ENCODE assay signal across 1 cellular context in genomic region chr7:156640257-156640948, GRCh38.
TF ChIP-seq lines count a peak whose summit lies in the region.

Gene RNF32, plus strand, starts transcription at chr7:156640774. Its CDS starts 3,104 bp downstream, at chr7:156643878.

TF ChIP-seq in GM12878, 131 proteins besides CTCF, POLR2A, EP300 and RAD21 (continued from another document and continues in another):
- TF ChIP-seq, protein P1, sequence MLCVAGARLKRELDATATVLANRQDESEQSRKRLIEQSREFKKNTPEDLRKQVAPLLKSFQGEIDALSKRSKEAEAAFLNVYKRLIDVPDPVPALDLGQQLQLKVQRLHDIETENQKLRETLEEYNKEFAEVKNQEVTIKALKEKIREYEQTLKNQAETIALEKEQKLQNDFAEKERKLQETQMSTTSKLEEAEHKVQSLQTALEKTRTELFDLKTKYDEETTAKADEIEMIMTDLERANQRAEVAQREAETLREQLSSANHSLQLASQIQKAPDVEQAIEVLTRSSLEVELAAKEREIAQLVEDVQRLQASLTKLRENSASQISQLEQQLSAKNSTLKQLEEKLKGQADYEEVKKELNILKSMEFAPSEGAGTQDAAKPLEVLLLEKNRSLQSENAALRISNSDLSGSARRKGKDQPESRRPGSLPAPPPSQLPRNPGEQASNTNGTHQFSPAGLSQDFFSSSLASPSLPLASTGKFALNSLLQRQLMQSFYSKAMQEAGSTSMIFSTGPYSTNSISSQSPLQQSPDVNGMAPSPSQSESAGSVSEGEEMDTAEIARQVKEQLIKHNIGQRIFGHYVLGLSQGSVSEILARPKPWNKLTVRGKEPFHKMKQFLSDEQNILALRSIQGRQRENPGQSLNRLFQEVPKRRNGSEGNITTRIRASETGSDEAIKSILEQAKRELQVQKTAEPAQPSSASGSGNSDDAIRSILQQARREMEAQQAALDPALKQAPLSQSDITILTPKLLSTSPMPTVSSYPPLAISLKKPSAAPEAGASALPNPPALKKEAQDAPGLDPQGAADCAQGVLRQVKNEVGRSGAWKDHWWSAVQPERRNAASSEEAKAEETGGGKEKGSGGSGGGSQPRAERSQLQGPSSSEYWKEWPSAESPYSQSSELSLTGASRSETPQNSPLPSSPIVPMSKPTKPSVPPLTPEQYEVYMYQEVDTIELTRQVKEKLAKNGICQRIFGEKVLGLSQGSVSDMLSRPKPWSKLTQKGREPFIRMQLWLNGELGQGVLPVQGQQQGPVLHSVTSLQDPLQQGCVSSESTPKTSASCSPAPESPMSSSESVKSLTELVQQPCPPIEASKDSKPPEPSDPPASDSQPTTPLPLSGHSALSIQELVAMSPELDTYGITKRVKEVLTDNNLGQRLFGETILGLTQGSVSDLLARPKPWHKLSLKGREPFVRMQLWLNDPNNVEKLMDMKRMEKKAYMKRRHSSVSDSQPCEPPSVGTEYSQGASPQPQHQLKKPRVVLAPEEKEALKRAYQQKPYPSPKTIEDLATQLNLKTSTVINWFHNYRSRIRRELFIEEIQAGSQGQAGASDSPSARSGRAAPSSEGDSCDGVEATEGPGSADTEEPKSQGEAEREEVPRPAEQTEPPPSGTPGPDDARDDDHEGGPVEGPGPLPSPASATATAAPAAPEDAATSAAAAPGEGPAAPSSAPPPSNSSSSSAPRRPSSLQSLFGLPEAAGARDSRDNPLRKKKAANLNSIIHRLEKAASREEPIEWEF (IDR thresholded peaks at IDR 0.05; ENCODE audit: insufficient replicate concordance, low read depth, low read length): no peak
- TF ChIP-seq ZNF592 (IDR thresholded peaks at IDR 0.05) (no peak), WRNIP1 (IDR thresholded peaks at IDR 0.05; ENCODE audit: borderline replicate concordance, low read depth, low read length) (no peak), FOS (IDR thresholded peaks at IDR 0.05; ENCODE audit: borderline replicate concordance, extremely low read depth, insufficient read length) (no peak), PKNOX1 (IDR thresholded peaks at IDR 0.05) (no peak), RFX5 (IDR thresholded peaks at IDR 0.05; ENCODE audit: low read depth, low read length) (no peak), CHD2 (IDR thresholded peaks at IDR 0.05; ENCODE audit: borderline replicate concordance, low read depth, low read length) (0 out of 2 replicates have a peak, but pooled peaks have one; percentile 11), PAX5 (IDR thresholded peaks at IDR 0.05; ENCODE audit: borderline replicate concordance, low read depth, low read length) (0 out of 2 replicates have a peak, but pooled peaks have one; percentile 7), SRF (IDR thresholded peaks at IDR 0.05; ENCODE audit: low read depth in 2 of 2, low read length in 2 of 2) (no peak), SUZ12 (IDR thresholded peaks at IDR 0.05; ENCODE audit: unreplicated experiment) (no peak), ZNF384 (IDR thresholded peaks at IDR 0.05; ENCODE audit: borderline replicate concordance, low read depth, low read length) (no peak), ATF2 (IDR thresholded peaks at IDR 0.05; ENCODE audit: low read length) (no peak), SUPT20H (IDR thresholded peaks at IDR 0.05; ENCODE audit: borderline replicate concordance, control insufficient read depth, low read depth, low read length) (no peak), EED (IDR thresholded peaks at IDR 0.05; ENCODE audit: low read depth) (peak; percentile 51; the same call in 1 of the 2 replicates), SPI1 (IDR thresholded peaks at IDR 0.05; ENCODE audit: borderline replicate concordance, insufficient read depth, low read depth, low read length) (no peak), PRDM15 (CRISPR knock-in tag; IDR thresholded peaks at IDR 0.05) (no peak), MXI1 (IDR thresholded peaks at IDR 0.05; ENCODE audit: low read depth, low read length) (peak; percentile 86), FOXK2 (IDR thresholded peaks at IDR 0.05) (no peak), DPF2 (IDR thresholded peaks at IDR 0.05) (peak; percentile 80; the same call in 1 of the 2 replicates), POLR2AphosphoS5 (IDR thresholded peaks at IDR 0.05; ENCODE audit: low read length) (peak; percentile 57; the same call in 1 of the 2 replicates), BHLHE40 (IDR thresholded peaks at IDR 0.05; ENCODE audit: borderline replicate concordance in 1 of 2, low read depth in 2 of 2, low read length in 1 of 2) (peak in 1 of 2 experiments; percentile 66; a peak in 1 of 4 replicates), NRF1 (conservative IDR thresholded peaks at IDR 0.05; ENCODE audit: low read depth, low read length) (peak; percentile 94), MEF2B (IDR thresholded peaks at IDR 0.05; ENCODE audit: partially characterized antibody, poor library complexity, severe bottlenecking) (peak; percentile 33), ASH2L (IDR thresholded peaks at IDR 0.05; ENCODE audit: borderline replicate concordance, low read depth) (no peak; the same call in 1 of the 2 replicates), MYC (IDR thresholded peaks at IDR 0.05; ENCODE audit: insufficient read depth, insufficient read length, insufficient replicate concordance, low read length, severe bottlenecking) (no peak), PML (IDR thresholded peaks at IDR 0.05; ENCODE audit: low read length) (peak; percentile 76; the same call in 1 of the 2 replicates), BMI1 (IDR thresholded peaks at IDR 0.05; ENCODE audit: borderline replicate concordance) (peak; percentile 98), SREBF2 (IDR thresholded peaks at IDR 0.05; ENCODE audit: low read length) (no peak), SMAD1 (IDR thresholded peaks at IDR 0.05; ENCODE audit: low read depth, partially characterized antibody) (no peak), IRF3 (IDR thresholded peaks at IDR 0.05) (no peak), MEF2A (IDR thresholded peaks at IDR 0.05; ENCODE audit: insufficient read depth, low read depth, low read length) (no peak)
- TF ChIP-seq, protein P2, sequence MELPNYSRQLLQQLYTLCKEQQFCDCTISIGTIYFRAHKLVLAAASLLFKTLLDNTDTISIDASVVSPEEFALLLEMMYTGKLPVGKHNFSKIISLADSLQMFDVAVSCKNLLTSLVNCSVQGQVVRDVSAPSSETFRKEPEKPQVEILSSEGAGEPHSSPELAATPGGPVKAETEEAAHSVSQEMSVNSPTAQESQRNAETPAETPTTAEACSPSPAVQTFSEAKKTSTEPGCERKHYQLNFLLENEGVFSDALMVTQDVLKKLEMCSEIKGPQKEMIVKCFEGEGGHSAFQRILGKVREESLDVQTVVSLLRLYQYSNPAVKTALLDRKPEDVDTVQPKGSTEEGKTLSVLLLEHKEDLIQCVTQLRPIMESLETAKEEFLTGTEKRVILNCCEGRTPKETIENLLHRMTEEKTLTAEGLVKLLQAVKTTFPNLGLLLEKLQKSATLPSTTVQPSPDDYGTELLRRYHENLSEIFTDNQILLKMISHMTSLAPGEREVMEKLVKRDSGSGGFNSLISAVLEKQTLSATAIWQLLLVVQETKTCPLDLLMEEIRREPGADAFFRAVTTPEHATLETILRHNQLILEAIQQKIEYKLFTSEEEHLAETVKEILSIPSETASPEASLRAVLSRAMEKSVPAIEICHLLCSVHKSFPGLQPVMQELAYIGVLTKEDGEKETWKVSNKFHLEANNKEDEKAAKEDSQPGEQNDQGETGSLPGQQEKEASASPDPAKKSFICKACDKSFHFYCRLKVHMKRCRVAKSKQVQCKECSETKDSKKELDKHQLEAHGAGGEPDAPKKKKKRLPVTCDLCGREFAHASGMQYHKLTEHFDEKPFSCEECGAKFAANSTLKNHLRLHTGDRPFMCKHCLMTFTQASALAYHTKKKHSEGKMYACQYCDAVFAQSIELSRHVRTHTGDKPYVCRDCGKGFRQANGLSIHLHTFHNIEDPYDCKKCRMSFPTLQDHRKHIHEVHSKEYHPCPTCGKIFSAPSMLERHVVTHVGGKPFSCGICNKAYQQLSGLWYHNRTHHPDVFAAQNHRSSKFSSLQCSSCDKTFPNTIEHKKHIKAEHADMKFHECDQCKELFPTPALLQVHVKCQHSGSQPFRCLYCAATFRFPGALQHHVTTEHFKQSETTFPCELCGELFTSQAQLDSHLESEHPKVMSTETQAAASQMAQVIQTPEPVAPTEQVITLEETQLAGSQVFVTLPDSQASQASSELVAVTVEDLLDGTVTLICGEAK (IDR thresholded peaks at IDR 0.05; ENCODE audit: borderline replicate concordance): 0 out of 2 replicates have a peak, but pooled peaks have one; percentile 6
- TF ChIP-seq, protein P3, sequence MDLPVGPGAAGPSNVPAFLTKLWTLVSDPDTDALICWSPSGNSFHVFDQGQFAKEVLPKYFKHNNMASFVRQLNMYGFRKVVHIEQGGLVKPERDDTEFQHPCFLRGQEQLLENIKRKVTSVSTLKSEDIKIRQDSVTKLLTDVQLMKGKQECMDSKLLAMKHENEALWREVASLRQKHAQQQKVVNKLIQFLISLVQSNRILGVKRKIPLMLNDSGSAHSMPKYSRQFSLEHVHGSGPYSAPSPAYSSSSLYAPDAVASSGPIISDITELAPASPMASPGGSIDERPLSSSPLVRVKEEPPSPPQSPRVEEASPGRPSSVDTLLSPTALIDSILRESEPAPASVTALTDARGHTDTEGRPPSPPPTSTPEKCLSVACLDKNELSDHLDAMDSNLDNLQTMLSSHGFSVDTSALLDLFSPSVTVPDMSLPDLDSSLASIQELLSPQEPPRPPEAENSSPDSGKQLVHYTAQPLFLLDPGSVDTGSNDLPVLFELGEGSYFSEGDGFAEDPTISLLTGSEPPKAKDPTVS (IDR thresholded peaks at IDR 0.05; ENCODE audit: low read depth, low read length): no peak
